In the genomic region with DNA sequence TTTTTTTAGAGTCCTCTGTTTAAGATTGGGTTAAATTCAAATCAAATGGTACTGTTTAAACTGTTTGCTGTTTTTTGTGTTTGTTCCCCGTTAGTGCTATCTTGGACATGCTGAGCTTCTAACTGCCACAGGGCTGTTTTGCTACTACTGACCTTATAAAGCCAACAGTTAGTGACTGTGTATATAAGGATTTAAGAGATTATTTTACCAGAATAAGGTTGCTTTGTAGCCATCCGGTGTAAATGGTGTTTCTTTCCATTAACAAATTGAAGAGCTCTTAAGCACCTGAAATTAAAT, we compare ENCODE assay signal across 1 cellular context.
TF ChIP-seq lines count a peak whose summit lies in the region.

No MANE protein-coding gene starts in this region.

TF ChIP-seq in A549, 52 proteins besides CTCF, POLR2A, EP300 and RAD21 (continued from another document):
- TF ChIP-seq, protein P1, sequence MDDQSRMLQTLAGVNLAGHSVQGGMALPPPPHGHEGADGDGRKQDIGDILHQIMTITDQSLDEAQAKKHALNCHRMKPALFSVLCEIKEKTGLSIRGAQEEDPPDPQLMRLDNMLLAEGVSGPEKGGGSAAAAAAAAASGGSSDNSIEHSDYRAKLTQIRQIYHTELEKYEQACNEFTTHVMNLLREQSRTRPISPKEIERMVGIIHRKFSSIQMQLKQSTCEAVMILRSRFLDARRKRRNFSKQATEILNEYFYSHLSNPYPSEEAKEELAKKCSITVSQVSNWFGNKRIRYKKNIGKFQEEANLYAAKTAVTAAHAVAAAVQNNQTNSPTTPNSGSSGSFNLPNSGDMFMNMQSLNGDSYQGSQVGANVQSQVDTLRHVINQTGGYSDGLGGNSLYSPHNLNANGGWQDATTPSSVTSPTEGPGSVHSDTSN (IDR thresholded peaks at IDR 0.05), result no peak
- TF ChIP-seq HES2 (IDR thresholded peaks at IDR 0.05), result no peak
